ENCODE assay signal across 8 cellular contexts in genomic region chr5:60287174-60287771, GRCh38.
DNase-seq lines count a peak whose midpoint lies in the region; ATAC-seq and TF ChIP-seq lines count a peak whose summit lies in the region.
"Had no signal": no experiment of that assay in that cellular context is flagged by ENCODE, and none has a peak within 500 bp of the region (broad histone marks: within the 10 kb centered on the region; RNA-seq: fewer than 3 reads in every experiment).

No MANE protein-coding gene starts in this region.

- no peak overlapping the region for H3K4me3 ChIP-seq in DND-41 (ENCODE audit: low read depth in 1 of 2, low read length in 2 of 2)
- no peak overlapping the region for H3K4me3 ChIP-seq in Peyer's patch

- H3K36me3 ChIP-seq in DND-41 (ENCODE audit: insufficient read depth, low read length) (no peaks in the 10 kb centered on the region), Peyer's patch (no peaks in the 10 kb centered on the region)

- no peaks in the 10 kb centered on the region for H3K79me2 ChIP-seq in DND-41 (ENCODE audit: insufficient read depth, low read length)

- no peaks in the 10 kb centered on the region for H3K9me3 Mint-ChIP-seq in osteocyte (ENCODE audit: unreplicated experiment)
- H3K9me3 Mint-ChIP-seq: activated naive CD8-positive, alpha-beta T cell treated with anti-CD3 and anti-CD28 coated beads, Interleukin-2, amount 10 ng/mL, durations not matched to agents 7 days and 5 days had no signal

- H3K9me3 ChIP-seq in DND-41 (ENCODE audit: insufficient read depth, low read length, severe bottlenecking) (no peaks in the 10 kb centered on the region), Peyer's patch (no peaks in the 10 kb centered on the region)

- H3K4me1 Mint-ChIP-seq in osteocyte (ENCODE audit: unreplicated experiment), result peaks cover 13% of the 10 kb centered on the region
- H3K4me1 Mint-ChIP-seq: activated naive CD8-positive, alpha-beta T cell treated with anti-CD3 and anti-CD28 coated beads, Interleukin-2, amount 10 ng/mL, durations not matched to agents 7 days and 5 days had no signal

- no peaks in the 10 kb centered on the region for H3K4me1 ChIP-seq in DND-41 (ENCODE audit: insufficient read depth, low read length)
- H3K4me1 ChIP-seq in Peyer's patch, result no peaks in the 10 kb centered on the region

- no peak overlapping the region for H2AFZ ChIP-seq in DND-41 (ENCODE audit: low read depth, low read length)

- H3K27me3 Mint-ChIP-seq in osteocyte (ENCODE audit: unreplicated experiment), result peaks cover 31% of the 10 kb centered on the region
- H3K27me3 Mint-ChIP-seq: activated naive CD8-positive, alpha-beta T cell treated with anti-CD3 and anti-CD28 coated beads, Interleukin-2, amount 10 ng/mL, durations not matched to agents 7 days and 5 days had no signal

- TF ChIP-seq CTCF in DND-41 (IDR thresholded peaks at IDR 0.05; ENCODE audit: borderline replicate concordance, extremely low read depth, low read length, poor library complexity, severe bottlenecking) (peak; percentile 51), Peyer's patch (IDR thresholded peaks at IDR 0.05) (peak in 4 of 6 experiments; percentile 37 to 54 (median 48)), osteocyte (IDR thresholded peaks at IDR 0.05) (peak; percentile 59)

- no peaks in the 10 kb centered on the region for H3K36me3 Mint-ChIP-seq in osteocyte (ENCODE audit: unreplicated experiment)
- H3K36me3 Mint-ChIP-seq: activated naive CD8-positive, alpha-beta T cell treated with anti-CD3 and anti-CD28 coated beads, Interleukin-2, amount 10 ng/mL, durations not matched to agents 7 days and 5 days had no signal

- no peak for TF ChIP-seq POLR2A in Peyer's patch (IDR thresholded peaks at IDR 0.05)
- no peak for TF ChIP-seq POLR2A in erythroblast (IDR thresholded peaks at IDR 0.05; ENCODE audit: low read length)

- ATAC-seq in DND-41 (ENCODE audit: insufficient read depth, low read depth) (peak; percentile 52; the same call in 1 of the 3 replicates), GM19372 (IDR thresholded peaks at IDR 0.05; ENCODE audit: low read depth, unreplicated experiment) (peak; percentile 74), HG03521 (IDR thresholded peaks at IDR 0.05; ENCODE audit: unreplicated experiment) (peak; percentile 81)

- H3K27ac Mint-ChIP-seq in osteocyte (ENCODE audit: unreplicated experiment), result no peak overlapping the region
- H3K27ac Mint-ChIP-seq: activated naive CD8-positive, alpha-beta T cell treated with anti-CD3 and anti-CD28 coated beads, Interleukin-2, amount 10 ng/mL, durations not matched to agents 7 days and 5 days had no signal

- H4K20me1 ChIP-seq in DND-41 (ENCODE audit: insufficient read depth, low read length), result no peaks in the 10 kb centered on the region

- H3K9ac ChIP-seq in DND-41 (ENCODE audit: low read depth, low read length), result no peak overlapping the region

- H3K27me3 ChIP-seq in DND-41 (ENCODE audit: insufficient read depth, low read length, poor library complexity) (no peaks in the 10 kb centered on the region), Peyer's patch (no peaks in the 10 kb centered on the region)

- H3K27ac ChIP-seq in DND-41 (ENCODE audit: low read length) (no peak overlapping the region), Peyer's patch (no peak overlapping the region)

- H3K4me3 Mint-ChIP-seq in osteocyte (ENCODE audit: unreplicated experiment), result no peak overlapping the region
- H3K4me3 Mint-ChIP-seq: activated naive CD8-positive, alpha-beta T cell treated with anti-CD3 and anti-CD28 coated beads, Interleukin-2, amount 10 ng/mL, durations not matched to agents 7 days and 5 days had no signal

- H3K4me2 ChIP-seq in DND-41 (ENCODE audit: insufficient read depth, low read length), result no peak overlapping the region

- peak; percentile 9 for DNase-seq in DND-41
- DNase-seq in Peyer's patch, result peak in 2 of 3 donors; percentile 41 to 56
- DNase-seq in erythroblast (lab: John Stamatoyannopoulos, UW), result peak; percentile 79 to 80
- no peak for DNase-seq in osteocyte (ENCODE audit: extremely low spot score, unreplicated experiment)
- no peak for DNase-seq in NCI-H510A treated with DMSO at 0.1 percent for 48 hours (lab: John Stamatoyannopoulos, UW)
- DNase-seq: activated naive CD8-positive, alpha-beta T cell treated with anti-CD3 and anti-CD28 coated beads, Interleukin-2, amount 10 ng/mL, durations not matched to agents 7 days and 5 days had no signal

Comparison
In these comparisons a context has a peak if more than half of its experiments do, and no peak if none do; other contexts are left out.
1. DNase-seq: peak in DND-41 (single experiment), Peyer's patch (2 of 3) and erythroblast (2 of 2); none in osteocyte (single experiment) and NCI-H510A treated with DMSO at 0.1 percent for 48 hours (single experiment).
2. Peak in every context shown above with its lines, with median percentiles within 50 percentile points of each other: ATAC-seq and CTCF ChIP-seq.